1 cellular context compared by ENCODE assay signal in the genomic region with DNA sequence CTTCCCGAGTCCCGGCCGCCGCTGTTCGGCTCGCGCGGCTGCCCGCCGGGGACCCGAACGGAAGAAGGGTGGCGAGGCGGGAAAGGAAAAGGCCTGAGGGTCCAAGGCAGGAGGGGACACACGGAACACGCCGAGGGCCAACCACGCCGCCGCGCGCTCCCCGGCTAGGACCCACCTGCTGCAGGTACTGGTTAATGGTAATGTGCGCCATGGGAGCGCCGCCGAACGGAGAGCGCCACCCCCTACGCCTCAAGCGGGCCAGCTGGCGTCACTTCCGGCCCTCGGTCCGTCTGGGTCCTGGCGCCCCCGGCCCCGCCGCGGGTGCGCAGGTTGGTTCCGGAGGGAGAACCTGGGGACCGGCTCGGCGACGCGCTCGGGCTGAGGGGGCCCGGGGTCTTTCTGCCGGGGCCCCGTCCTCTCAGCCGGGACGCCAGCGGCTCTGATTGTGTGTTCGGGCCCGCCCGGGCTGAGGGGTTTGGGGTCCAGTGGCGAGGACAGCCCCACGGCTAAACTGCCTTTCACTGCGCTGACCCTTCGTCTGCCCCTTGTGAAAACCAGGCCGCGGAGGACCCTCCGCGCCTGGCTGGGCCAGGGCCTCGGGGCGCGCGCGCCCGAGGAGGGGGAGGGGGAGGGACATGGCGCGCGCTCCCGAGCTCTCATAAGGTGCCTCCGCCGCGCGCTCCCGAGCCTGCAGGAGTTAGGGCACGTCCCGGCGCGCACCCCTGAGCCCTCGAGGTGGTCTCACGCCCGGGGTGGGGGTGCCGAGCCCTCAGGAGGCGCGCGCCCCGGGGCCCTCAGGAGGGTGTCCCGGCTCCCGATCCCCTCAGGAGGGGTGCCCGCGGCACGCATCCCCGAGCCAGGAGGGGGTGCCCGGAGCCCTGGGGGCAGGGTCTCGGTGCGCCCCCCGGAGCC.
A peak's percentile ranks its signal among the peaks of the same experiment; 100 is the strongest.
TF ChIP-seq lines count a peak whose summit lies in the region.

PCID2 (minus strand) TSS at position 246 of the 912 bp plus-strand sequence; CDS start at position 211, 35 bp downstream.

TF ChIP-seq in K562, 482 proteins besides CTCF, POLR2A, EP300 and RAD21 (continued from another document and continues in another):
- TF ChIP-seq PATZ1 (CRISPR knock-in tag; IDR thresholded peaks at IDR 0.05; ENCODE audit: borderline replicate concordance) (no peak), TBP (optimal IDR thresholded peaks at IDR 0.05; ENCODE audit: low read depth, low read length) (peak; percentile 85), GATAD2B (IDR thresholded peaks at IDR 0.05; ENCODE audit: borderline replicate concordance) (peak; percentile 77; the same call in 1 of the 2 replicates), FOSL1 (tag; conservative IDR thresholded peaks at IDR 0.05) (peak; percentile 55), BRCA1 (IDR thresholded peaks at IDR 0.05) (no peak), BRCA1 (CRISPR knock-in tag; IDR thresholded peaks at IDR 0.05) (no peak), PHF21A (IDR thresholded peaks at IDR 0.05; ENCODE audit: borderline replicate concordance, low read depth) (peak; percentile 52; the same call in 1 of the 2 replicates), E2F8 (IDR thresholded peaks at IDR 0.05; ENCODE audit: low read depth, partially characterized antibody) (peak; percentile 75), ZNF436 (CRISPR knock-in tag; IDR thresholded peaks at IDR 0.05) (no peak), HDAC1 (IDR thresholded peaks at IDR 0.05) (peak in 1 of 2 experiments; percentile 54; a peak in 1 of 4 replicates), ZNF134 (CRISPR knock-in tag; conservative IDR thresholded peaks at IDR 0.05) (no peak), MECOM (CRISPR knock-in tag; IDR thresholded peaks at IDR 0.05) (no peak), HIVEP1 (CRISPR knock-in tag; IDR thresholded peaks at IDR 0.05) (no peak), HNRNPLL (IDR thresholded peaks at IDR 0.05; ENCODE audit: low read depth, low read length, poor library complexity, severe bottlenecking) (peak; percentile 90), TAF9B (IDR thresholded peaks at IDR 0.05; ENCODE audit: partially characterized antibody) (peak; percentile 83), MBD2 (IDR thresholded peaks at IDR 0.05; ENCODE audit: borderline replicate concordance, low read depth) (peak; percentile 77), NR2F6 (CRISPR knock-in tag; IDR thresholded peaks at IDR 0.05) (no peak), E2F1 (CRISPR knock-in tag; IDR thresholded peaks at IDR 0.05) (0 out of 2 replicates have a peak, but pooled peaks have one; percentile 64), ETV6 (IDR thresholded peaks at IDR 0.05; ENCODE audit: borderline replicate concordance in 1 of 2, low read depth in 2 of 2, low read length in 1 of 2) (no peak), ETV6 (CRISPR knock-in tag; IDR thresholded peaks at IDR 0.05; ENCODE audit: borderline replicate concordance) (no peak), FOXJ2 (tag; IDR thresholded peaks at IDR 0.05) (peak; percentile 63; the same call in 1 of the 2 replicates), U2AF1 (optimal IDR thresholded peaks at IDR 0.05; ENCODE audit: low read depth, low read length) (peak; percentile 86), LCOR (CRISPR knock-in tag; IDR thresholded peaks at IDR 0.05) (0 out of 2 replicates have a peak, but pooled peaks have one; percentile 12)
- TF ChIP-seq, protein P1, sequence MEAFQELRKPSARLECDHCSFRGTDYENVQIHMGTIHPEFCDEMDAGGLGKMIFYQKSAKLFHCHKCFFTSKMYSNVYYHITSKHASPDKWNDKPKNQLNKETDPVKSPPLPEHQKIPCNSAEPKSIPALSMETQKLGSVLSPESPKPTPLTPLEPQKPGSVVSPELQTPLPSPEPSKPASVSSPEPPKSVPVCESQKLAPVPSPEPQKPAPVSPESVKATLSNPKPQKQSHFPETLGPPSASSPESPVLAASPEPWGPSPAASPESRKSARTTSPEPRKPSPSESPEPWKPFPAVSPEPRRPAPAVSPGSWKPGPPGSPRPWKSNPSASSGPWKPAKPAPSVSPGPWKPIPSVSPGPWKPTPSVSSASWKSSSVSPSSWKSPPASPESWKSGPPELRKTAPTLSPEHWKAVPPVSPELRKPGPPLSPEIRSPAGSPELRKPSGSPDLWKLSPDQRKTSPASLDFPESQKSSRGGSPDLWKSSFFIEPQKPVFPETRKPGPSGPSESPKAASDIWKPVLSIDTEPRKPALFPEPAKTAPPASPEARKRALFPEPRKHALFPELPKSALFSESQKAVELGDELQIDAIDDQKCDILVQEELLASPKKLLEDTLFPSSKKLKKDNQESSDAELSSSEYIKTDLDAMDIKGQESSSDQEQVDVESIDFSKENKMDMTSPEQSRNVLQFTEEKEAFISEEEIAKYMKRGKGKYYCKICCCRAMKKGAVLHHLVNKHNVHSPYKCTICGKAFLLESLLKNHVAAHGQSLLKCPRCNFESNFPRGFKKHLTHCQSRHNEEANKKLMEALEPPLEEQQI (IDR thresholded peaks at IDR 0.05), result no peak
- TF ChIP-seq, protein P2, sequence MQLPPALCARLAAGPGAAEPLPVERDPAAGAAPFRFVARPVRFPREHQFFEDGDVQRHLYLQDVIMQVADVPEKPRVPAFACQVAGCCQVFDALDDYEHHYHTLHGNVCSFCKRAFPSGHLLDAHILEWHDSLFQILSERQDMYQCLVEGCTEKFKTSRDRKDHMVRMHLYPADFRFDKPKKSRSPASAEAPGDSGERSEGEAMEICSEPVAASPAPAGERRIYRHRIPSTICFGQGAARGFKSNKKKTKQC (CRISPR knock-in tag; IDR thresholded peaks at IDR 0.05), result 0 out of 2 replicates have a peak, but pooled peaks have one; percentile 3
- TF ChIP-seq, protein P3, sequence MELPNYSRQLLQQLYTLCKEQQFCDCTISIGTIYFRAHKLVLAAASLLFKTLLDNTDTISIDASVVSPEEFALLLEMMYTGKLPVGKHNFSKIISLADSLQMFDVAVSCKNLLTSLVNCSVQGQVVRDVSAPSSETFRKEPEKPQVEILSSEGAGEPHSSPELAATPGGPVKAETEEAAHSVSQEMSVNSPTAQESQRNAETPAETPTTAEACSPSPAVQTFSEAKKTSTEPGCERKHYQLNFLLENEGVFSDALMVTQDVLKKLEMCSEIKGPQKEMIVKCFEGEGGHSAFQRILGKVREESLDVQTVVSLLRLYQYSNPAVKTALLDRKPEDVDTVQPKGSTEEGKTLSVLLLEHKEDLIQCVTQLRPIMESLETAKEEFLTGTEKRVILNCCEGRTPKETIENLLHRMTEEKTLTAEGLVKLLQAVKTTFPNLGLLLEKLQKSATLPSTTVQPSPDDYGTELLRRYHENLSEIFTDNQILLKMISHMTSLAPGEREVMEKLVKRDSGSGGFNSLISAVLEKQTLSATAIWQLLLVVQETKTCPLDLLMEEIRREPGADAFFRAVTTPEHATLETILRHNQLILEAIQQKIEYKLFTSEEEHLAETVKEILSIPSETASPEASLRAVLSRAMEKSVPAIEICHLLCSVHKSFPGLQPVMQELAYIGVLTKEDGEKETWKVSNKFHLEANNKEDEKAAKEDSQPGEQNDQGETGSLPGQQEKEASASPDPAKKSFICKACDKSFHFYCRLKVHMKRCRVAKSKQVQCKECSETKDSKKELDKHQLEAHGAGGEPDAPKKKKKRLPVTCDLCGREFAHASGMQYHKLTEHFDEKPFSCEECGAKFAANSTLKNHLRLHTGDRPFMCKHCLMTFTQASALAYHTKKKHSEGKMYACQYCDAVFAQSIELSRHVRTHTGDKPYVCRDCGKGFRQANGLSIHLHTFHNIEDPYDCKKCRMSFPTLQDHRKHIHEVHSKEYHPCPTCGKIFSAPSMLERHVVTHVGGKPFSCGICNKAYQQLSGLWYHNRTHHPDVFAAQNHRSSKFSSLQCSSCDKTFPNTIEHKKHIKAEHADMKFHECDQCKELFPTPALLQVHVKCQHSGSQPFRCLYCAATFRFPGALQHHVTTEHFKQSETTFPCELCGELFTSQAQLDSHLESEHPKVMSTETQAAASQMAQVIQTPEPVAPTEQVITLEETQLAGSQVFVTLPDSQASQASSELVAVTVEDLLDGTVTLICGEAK (IDR thresholded peaks at IDR 0.05), result peak; percentile 97
- TF ChIP-seq, protein P3 (CRISPR knock-in tag; IDR thresholded peaks at IDR 0.05), result no peak
- TF ChIP-seq, protein P4, sequence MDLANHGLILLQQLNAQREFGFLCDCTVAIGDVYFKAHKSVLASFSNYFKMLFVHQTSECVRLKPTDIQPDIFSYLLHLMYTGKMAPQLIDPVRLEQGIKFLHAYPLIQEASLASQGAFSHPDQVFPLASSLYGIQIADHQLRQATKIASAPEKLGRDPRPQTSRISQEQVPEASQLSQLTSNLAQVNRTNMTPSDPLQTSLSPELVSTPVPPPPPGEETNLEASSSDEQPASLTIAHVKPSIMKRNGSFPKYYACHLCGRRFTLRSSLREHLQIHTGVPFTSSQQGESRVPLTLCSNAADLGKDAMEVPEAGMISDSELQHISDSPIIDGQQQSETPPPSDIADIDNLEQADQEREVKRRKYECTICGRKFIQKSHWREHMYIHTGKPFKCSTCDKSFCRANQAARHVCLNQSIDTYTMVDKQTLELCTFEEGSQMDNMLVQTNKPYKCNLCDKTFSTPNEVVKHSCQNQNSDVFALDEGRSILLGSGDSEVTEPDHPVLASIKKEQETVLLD (IDR thresholded peaks at IDR 0.05), result peak; percentile 53; the same call in 1 of the 2 replicates
